1 cellular context compared by ENCODE assay signal in genomic region chr12:56230449-56231183, GRCh38.
TF ChIP-seq lines count a peak whose summit lies in the region.

No MANE protein-coding gene starts in this region.

TF ChIP-seq in HepG2, 621 proteins besides CTCF, POLR2A, EP300 and RAD21 (continued from another document and continues in another):
- TF ChIP-seq, protein P1, sequence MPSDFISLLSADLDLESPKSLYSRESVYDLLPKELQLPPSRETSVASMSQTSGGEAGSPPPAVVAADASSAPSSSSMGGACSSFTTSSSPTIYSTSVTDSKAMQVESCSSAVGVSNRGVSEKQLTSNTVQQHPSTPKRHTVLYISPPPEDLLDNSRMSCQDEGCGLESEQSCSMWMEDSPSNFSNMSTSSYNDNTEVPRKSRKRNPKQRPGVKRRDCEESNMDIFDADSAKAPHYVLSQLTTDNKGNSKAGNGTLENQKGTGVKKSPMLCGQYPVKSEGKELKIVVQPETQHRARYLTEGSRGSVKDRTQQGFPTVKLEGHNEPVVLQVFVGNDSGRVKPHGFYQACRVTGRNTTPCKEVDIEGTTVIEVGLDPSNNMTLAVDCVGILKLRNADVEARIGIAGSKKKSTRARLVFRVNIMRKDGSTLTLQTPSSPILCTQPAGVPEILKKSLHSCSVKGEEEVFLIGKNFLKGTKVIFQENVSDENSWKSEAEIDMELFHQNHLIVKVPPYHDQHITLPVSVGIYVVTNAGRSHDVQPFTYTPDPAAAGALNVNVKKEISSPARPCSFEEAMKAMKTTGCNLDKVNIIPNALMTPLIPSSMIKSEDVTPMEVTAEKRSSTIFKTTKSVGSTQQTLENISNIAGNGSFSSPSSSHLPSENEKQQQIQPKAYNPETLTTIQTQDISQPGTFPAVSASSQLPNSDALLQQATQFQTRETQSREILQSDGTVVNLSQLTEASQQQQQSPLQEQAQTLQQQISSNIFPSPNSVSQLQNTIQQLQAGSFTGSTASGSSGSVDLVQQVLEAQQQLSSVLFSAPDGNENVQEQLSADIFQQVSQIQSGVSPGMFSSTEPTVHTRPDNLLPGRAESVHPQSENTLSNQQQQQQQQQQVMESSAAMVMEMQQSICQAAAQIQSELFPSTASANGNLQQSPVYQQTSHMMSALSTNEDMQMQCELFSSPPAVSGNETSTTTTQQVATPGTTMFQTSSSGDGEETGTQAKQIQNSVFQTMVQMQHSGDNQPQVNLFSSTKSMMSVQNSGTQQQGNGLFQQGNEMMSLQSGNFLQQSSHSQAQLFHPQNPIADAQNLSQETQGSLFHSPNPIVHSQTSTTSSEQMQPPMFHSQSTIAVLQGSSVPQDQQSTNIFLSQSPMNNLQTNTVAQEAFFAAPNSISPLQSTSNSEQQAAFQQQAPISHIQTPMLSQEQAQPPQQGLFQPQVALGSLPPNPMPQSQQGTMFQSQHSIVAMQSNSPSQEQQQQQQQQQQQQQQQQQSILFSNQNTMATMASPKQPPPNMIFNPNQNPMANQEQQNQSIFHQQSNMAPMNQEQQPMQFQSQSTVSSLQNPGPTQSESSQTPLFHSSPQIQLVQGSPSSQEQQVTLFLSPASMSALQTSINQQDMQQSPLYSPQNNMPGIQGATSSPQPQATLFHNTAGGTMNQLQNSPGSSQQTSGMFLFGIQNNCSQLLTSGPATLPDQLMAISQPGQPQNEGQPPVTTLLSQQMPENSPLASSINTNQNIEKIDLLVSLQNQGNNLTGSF (CRISPR knock-in tag; IDR thresholded peaks at IDR 0.05): 0 out of 2 replicates have a peak, but pooled peaks have one; percentile 46
- peak; percentile 12; the same call in 1 of the 2 replicates for TF ChIP-seq GLI4 (CRISPR knock-in tag; IDR thresholded peaks at IDR 0.05; ENCODE audit: borderline replicate concordance)
- TF ChIP-seq KMT2B (CRISPR knock-in tag; IDR thresholded peaks at IDR 0.05): no peak
- peak; percentile 46; the same call in 1 of the 2 replicates for TF ChIP-seq SNAI1 (CRISPR knock-in tag; IDR thresholded peaks at IDR 0.05; ENCODE audit: borderline replicate concordance)
- peak; percentile 85 for TF ChIP-seq ZFY (CRISPR knock-in tag; IDR thresholded peaks at IDR 0.05)
- TF ChIP-seq TIGD3 (CRISPR knock-in tag; IDR thresholded peaks at IDR 0.05; ENCODE audit: borderline replicate concordance): no peak
- peak; percentile 71; the same call in 1 of the 2 replicates for TF ChIP-seq HOXA3 (CRISPR knock-in tag; IDR thresholded peaks at IDR 0.05)
- TF ChIP-seq PRMT3 (CRISPR knock-in tag; IDR thresholded peaks at IDR 0.05; ENCODE audit: borderline replicate concordance, low read depth): peak; percentile 33; the same call in 1 of the 2 replicates
- TF ChIP-seq TCF7 (IDR thresholded peaks at IDR 0.05; ENCODE audit: low read depth): peak; percentile 45; the same call in 1 of the 2 replicates
- no peak for TF ChIP-seq ZNF790 (CRISPR knock-in tag; IDR thresholded peaks at IDR 0.05; ENCODE audit: borderline replicate concordance)
- TF ChIP-seq ZNF761 (CRISPR knock-in tag; conservative IDR thresholded peaks at IDR 0.05): 0 out of 2 replicates have a peak, but pooled peaks have one; percentile 46
- peak; percentile 74; the same call in 1 of the 2 replicates for TF ChIP-seq ZNF839 (CRISPR knock-in tag; IDR thresholded peaks at IDR 0.05; ENCODE audit: borderline replicate concordance)
- TF ChIP-seq NFKBIZ (CRISPR knock-in tag; IDR thresholded peaks at IDR 0.05): 0 out of 2 replicates have a peak, but pooled peaks have one; percentile 19
- peak; percentile 26 for TF ChIP-seq MED1 (CRISPR knock-in tag; IDR thresholded peaks at IDR 0.05)
- peak; percentile 14; the same call in 1 of the 2 replicates for TF ChIP-seq FOXP1 (IDR thresholded peaks at IDR 0.05)
- TF ChIP-seq FOXP1 (CRISPR knock-in tag; IDR thresholded peaks at IDR 0.05): no peak
- TF ChIP-seq TFAP4 (IDR thresholded peaks at IDR 0.05; ENCODE audit: borderline replicate concordance, low read depth): peak; percentile 64; the same call in 1 of the 2 replicates
- peak; percentile 57 for TF ChIP-seq TAF1 (CRISPR knock-in tag; IDR thresholded peaks at IDR 0.05)
- TF ChIP-seq KMT2A (CRISPR knock-in tag; IDR thresholded peaks at IDR 0.05): peak; percentile 17; the same call in 1 of the 2 replicates
- TF ChIP-seq PRPF4 (IDR thresholded peaks at IDR 0.05; ENCODE audit: low read depth, low read length, poor library complexity, severe bottlenecking): no peak
- TF ChIP-seq, protein P2, sequence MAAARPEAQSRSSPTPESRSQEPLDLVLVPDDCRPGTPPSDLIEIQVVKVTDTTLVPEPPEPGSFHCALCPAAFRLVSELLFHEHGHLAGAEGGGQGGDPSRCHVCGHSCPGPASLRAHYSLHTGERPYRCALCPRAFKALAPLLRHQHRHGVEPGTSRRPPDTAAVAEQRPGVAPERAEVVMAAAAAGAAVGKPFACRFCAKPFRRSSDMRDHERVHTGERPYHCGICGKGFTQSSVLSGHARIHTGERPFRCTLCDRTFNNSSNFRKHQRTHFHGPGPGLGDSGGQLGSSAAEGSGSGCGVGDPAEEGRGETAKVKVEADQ (CRISPR knock-in tag; IDR thresholded peaks at IDR 0.05; ENCODE audit: borderline replicate concordance): peak; percentile 58; the same call in 1 of the 2 replicates
- no peak for TF ChIP-seq ZNF468 (CRISPR knock-in tag; IDR thresholded peaks at IDR 0.05)
- TF ChIP-seq, protein P3, sequence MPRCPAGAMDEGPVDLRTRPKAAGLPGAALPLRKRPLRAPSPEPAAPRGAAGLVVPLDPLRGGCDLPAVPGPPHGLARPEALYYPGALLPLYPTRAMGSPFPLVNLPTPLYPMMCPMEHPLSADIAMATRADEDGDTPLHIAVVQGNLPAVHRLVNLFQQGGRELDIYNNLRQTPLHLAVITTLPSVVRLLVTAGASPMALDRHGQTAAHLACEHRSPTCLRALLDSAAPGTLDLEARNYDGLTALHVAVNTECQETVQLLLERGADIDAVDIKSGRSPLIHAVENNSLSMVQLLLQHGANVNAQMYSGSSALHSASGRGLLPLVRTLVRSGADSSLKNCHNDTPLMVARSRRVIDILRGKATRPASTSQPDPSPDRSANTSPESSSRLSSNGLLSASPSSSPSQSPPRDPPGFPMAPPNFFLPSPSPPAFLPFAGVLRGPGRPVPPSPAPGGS (CRISPR knock-in tag; IDR thresholded peaks at IDR 0.05): 0 out of 2 replicates have a peak, but pooled peaks have one; percentile 43
- 0 out of 2 replicates have a peak, but pooled peaks have one; percentile 18 for TF ChIP-seq GABPB1 (CRISPR knock-in tag; IDR thresholded peaks at IDR 0.05)
- TF ChIP-seq ZNF619 (CRISPR knock-in tag; IDR thresholded peaks at IDR 0.05): peak; percentile 31; the same call in 1 of the 2 replicates
- TF ChIP-seq ETS1 (CRISPR knock-in tag; IDR thresholded peaks at IDR 0.05): no peak
- peak; percentile 45; the same call in 1 of the 2 replicates for TF ChIP-seq UBTF (CRISPR knock-in tag; IDR thresholded peaks at IDR 0.05)
- no peak for TF ChIP-seq ZNF672 (CRISPR knock-in tag; IDR thresholded peaks at IDR 0.05)
- no peak; the same call in 1 of the 2 replicates for TF ChIP-seq ARID5B (CRISPR knock-in tag; IDR thresholded peaks at IDR 0.05)
- TF ChIP-seq KDM5A (IDR thresholded peaks at IDR 0.05; ENCODE audit: borderline replicate concordance, low read length): peak; percentile 67; the same call in 1 of the 2 replicates
- TF ChIP-seq CREB1 (IDR thresholded peaks at IDR 0.05): peak; percentile 37
- peak; percentile 81 for TF ChIP-seq CREB1 (CRISPR knock-in tag; IDR thresholded peaks at IDR 0.05)
- TF ChIP-seq NFE2 (CRISPR knock-in tag; IDR thresholded peaks at IDR 0.05): no peak
- TF ChIP-seq YEATS2 (CRISPR knock-in tag; IDR thresholded peaks at IDR 0.05; ENCODE audit: borderline replicate concordance): peak; percentile 66; the same call in 1 of the 2 replicates
- TF ChIP-seq NCOA2 (CRISPR knock-in tag; IDR thresholded peaks at IDR 0.05): 0 out of 2 replicates have a peak, but pooled peaks have one; percentile 5
- peak; percentile 82 for TF ChIP-seq FOXC1 (CRISPR knock-in tag; IDR thresholded peaks at IDR 0.05; ENCODE audit: borderline replicate concordance)
- TF ChIP-seq NCOR1 (IDR thresholded peaks at IDR 0.05; ENCODE audit: borderline replicate concordance, low read length): peak; percentile 66
- TF ChIP-seq IKZF5 (CRISPR knock-in tag; IDR thresholded peaks at IDR 0.05): peak; percentile 60
- TF ChIP-seq FOXO4 (CRISPR knock-in tag; conservative IDR thresholded peaks at IDR 0.05): 0 out of 2 replicates have a peak, but pooled peaks have one; percentile 75
- TF ChIP-seq RFX1 (IDR thresholded peaks at IDR 0.05): no peak
- peak; percentile 87 for TF ChIP-seq ZNF792 (CRISPR knock-in tag; IDR thresholded peaks at IDR 0.05)
